Comparison of ENCODE assay signal across 39 cellular contexts in the genomic region with DNA sequence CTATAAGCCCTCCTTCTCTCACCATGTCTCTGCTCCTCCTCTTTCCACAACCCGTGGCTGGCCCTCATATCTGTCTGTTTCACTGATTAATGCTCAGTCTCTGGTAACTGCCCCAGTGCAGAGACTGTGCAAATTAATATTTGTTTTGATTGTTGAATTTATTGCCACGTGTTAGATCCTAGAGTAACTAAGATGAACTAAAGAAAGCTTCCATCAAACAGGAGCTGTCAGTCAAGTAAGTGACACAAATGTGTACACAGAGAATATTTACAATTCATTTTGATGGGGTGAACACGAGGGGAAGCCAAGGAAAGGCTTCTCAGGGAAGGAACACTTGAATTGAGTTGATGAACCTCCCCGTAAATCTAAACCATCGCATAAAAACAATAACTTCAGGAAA.
"Had no signal": no experiment of that assay in that cellular context is flagged by ENCODE, and none has a peak within 500 bp of the region (broad histone marks: within the 10 kb centered on the region; RNA-seq: fewer than 3 reads in every experiment).

No MANE protein-coding gene starts in this region.

- H3K36me3 Mint-ChIP-seq: activated CD8-positive, alpha-beta memory T cell treated with anti-CD3 and anti-CD28 coated beads, Interleukin-2, amount 10 ng/mL, durations not matched to agents 7 days and 5 days; activated naive CD4-positive, alpha-beta T cell treated with anti-CD3 and anti-CD28 coated beads, Interleukin-2, amount 50 U/mL, for 72 hours; activated naive CD8-positive, alpha-beta T cell treated with anti-CD3 and anti-CD28 coated beads for 36 hours had no signal

- H3K4me1 ChIP-seq: adrenal gland, body of pancreas had no signal

- ATAC-seq: activated CD4-positive, alpha-beta T cell treated with anti-CD3 and anti-CD28 coated beads for 36 hours; activated CD4-positive, CD25-positive, alpha-beta regulatory T cell treated with anti-CD3 and anti-CD28 coated beads, Interleukin-2, amount 50 U/mL, for 24 hours; activated CD8-positive, alpha-beta memory T cell treated with anti-CD3 and anti-CD28 coated beads, Interleukin-2, amount 10 ng/mL, durations not matched to agents 7 days and 5 days; activated CD8-positive, alpha-beta T cell treated with anti-CD3 and anti-CD28 coated beads, Interleukin-2, amount 10 ng/mL, durations not matched to agents 7 days and 5 days; activated naive CD4-positive, alpha-beta T cell treated with anti-CD3 and anti-CD28 coated beads, Interleukin-2, amount 50 U/mL, for 72 hours; body of pancreas; WTC11 had no signal

- H3K4me3 Mint-ChIP-seq: activated CD4-positive, alpha-beta memory T cell treated with anti-CD3 and anti-CD28 coated beads, Interleukin-2, amount 10 ng/mL, durations not matched to agents 7 days and 5 days; activated CD4-positive, alpha-beta T cell treated with anti-CD3 and anti-CD28 coated beads for 36 hours; activated CD4-positive, alpha-beta T cell treated with anti-CD3 and anti-CD28 coated beads, Interleukin-2, amount 10 ng/mL, durations not matched to agents 7 days and 5 days; activated CD8-positive, alpha-beta memory T cell treated with anti-CD3 and anti-CD28 coated beads, Interleukin-2, amount 10 ng/mL, durations not matched to agents 7 days and 5 days; activated CD8-positive, alpha-beta T cell treated with anti-CD3 and anti-CD28 coated beads, Interleukin-2, amount 10 ng/mL, durations not matched to agents 7 days and 5 days; activated naive CD4-positive, alpha-beta T cell treated with anti-CD3 and anti-CD28 coated beads for 36 hours; activated naive CD8-positive, alpha-beta T cell treated with anti-CD3 and anti-CD28 coated beads for 36 hours; activated T-cell treated with anti-CD3 and anti-CD28 coated beads, Interleukin-2, amount 50 U/mL, for 24 hours; central memory CD8-positive, alpha-beta T cell; T-helper 1 cell treated with Interleukin-12 subunit alpha and Interleukin-12 subunit beta and Interleukin-4 antibody, amounts not matched to agents 30 μg/mL and 1 μg/mL, for 36 hours; T-helper 2 cell treated with Interferon-gamma antibody and Interleukin-4, amounts not matched to agents 5 μg/mL and 100 μg/mL, for 36 hours; WTC11 had no signal

- H3K36me3 ChIP-seq: adrenal gland, cardiac muscle cell, WERI-Rb-1 had no signal

- DNase-seq: activated CD4-positive, alpha-beta memory T cell treated with anti-CD3 and anti-CD28 coated beads, Interleukin-2, amount 10 ng/mL, durations not matched to agents 7 days and 5 days; activated CD4-positive, alpha-beta T cell treated with anti-CD3 and anti-CD28 coated beads for 1 hour; activated CD4-positive, alpha-beta T cell treated with anti-CD3 and anti-CD28 coated beads for 36 hours; activated CD4-positive, alpha-beta T cell treated with anti-CD3 and anti-CD28 coated beads for 48 hours; activated CD4-positive, alpha-beta T cell treated with anti-CD3 and anti-CD28 coated beads, Interleukin-2, amount 10 ng/mL, durations not matched to agents 7 days and 5 days; activated CD4-positive, alpha-beta T cell treated with anti-CD3 and anti-CD28 coated beads, Interleukin-2, amount 50 U/mL, for 48 hours; activated CD4-positive, CD25-positive, alpha-beta regulatory T cell; activated CD8-positive, alpha-beta memory T cell treated with anti-CD3 and anti-CD28 coated beads for 24 hours; activated CD8-positive, alpha-beta memory T cell treated with anti-CD3 and anti-CD28 coated beads, Interleukin-2, amount 10 ng/mL, durations not matched to agents 7 days and 5 days; activated CD8-positive, alpha-beta memory T cell treated with anti-CD3 and anti-CD28 coated beads, Interleukin-2, amount 50 U/mL, for 48 hours; activated CD8-positive, alpha-beta T cell treated with anti-CD3 and anti-CD28 coated beads, Interleukin-2, amount 10 ng/mL, durations not matched to agents 7 days and 5 days; activated effector memory CD4-positive, alpha-beta T cell treated with Interleukin-2 at 50 U/mL for 16 hours; activated gamma-delta T cell; activated naive CD4-positive, alpha-beta T cell treated with anti-CD3 and anti-CD28 coated beads for 36 hours; activated naive CD4-positive, alpha-beta T cell treated with anti-CD3 and anti-CD28 coated beads, Interleukin-2, amount 50 U/mL, for 16 hours; activated naive CD8-positive, alpha-beta T cell treated with anti-CD3 and anti-CD28 coated beads for 36 hours; activated T-cell treated with anti-CD3 and anti-CD28 coated beads, Interleukin-2, amount 50 U/mL, for 24 hours; activated T-cell treated with anti-CD3 and anti-CD28 coated beads, Interleukin-2, amount 50 U/mL, for 48 hours; adrenal gland; amniotic stem cell; aorta; body of pancreas; caudate nucleus; cerebellar nuclear complex; T-helper 1 cell; T-helper 2 cell; T-helper 9 cell; WERI-Rb-1 had no signal

- H3K27ac ChIP-seq: adrenal gland, body of pancreas, cardiac muscle cell, WERI-Rb-1 had no signal

- H3K4me3 ChIP-seq: adrenal gland, body of pancreas, cardiac muscle cell had no signal

- H3K27me3 Mint-ChIP-seq: activated CD4-positive, alpha-beta memory T cell treated with anti-CD3 and anti-CD28 coated beads, Interleukin-2, amount 10 ng/mL, durations not matched to agents 7 days and 5 days; activated CD4-positive, alpha-beta T cell treated with anti-CD3 and anti-CD28 coated beads, Interleukin-2, amount 10 ng/mL, durations not matched to agents 7 days and 5 days had no signal

- H3K9me3 ChIP-seq: adrenal gland had no signal

- FAIRE-seq: astrocyte, bronchial epithelial cell, TTC549 had no signal

- H3K27me3 ChIP-seq: body of pancreas, cardiac muscle cell had no signal

- H3K27ac Mint-ChIP-seq: activated CD4-positive, alpha-beta memory T cell treated with anti-CD3 and anti-CD28 coated beads, Interleukin-2, amount 10 ng/mL, durations not matched to agents 7 days and 5 days; activated CD4-positive, alpha-beta T cell treated with anti-CD3 and anti-CD28 coated beads for 36 hours; activated CD4-positive, alpha-beta T cell treated with anti-CD3 and anti-CD28 coated beads, Interleukin-2, amount 10 ng/mL, durations not matched to agents 7 days and 5 days; activated CD8-positive, alpha-beta memory T cell treated with anti-CD3 and anti-CD28 coated beads, Interleukin-2, amount 10 ng/mL, durations not matched to agents 7 days and 5 days; activated CD8-positive, alpha-beta T cell treated with anti-CD3 and anti-CD28 coated beads, Interleukin-2, amount 10 ng/mL, durations not matched to agents 7 days and 5 days; activated naive CD4-positive, alpha-beta T cell treated with anti-CD3 and anti-CD28 coated beads for 36 hours; activated naive CD4-positive, alpha-beta T cell treated with anti-CD3 and anti-CD28 coated beads, Interleukin-2, amount 50 U/mL, for 72 hours; activated naive CD8-positive, alpha-beta T cell treated with anti-CD3 and anti-CD28 coated beads for 36 hours; activated T-cell treated with anti-CD3 and anti-CD28 coated beads, Interleukin-2, amount 50 U/mL, for 24 hours; activated T-helper 2 cell treated with anti-CD3 and anti-CD28 coated beads, Interferon-gamma antibody, Interleukin-2, Interleukin-4, amounts not matched to agents 10 μg/mL and 5 μg/mL and 100 μg/mL, durations not matched to agents 14 hours and 24 hours and 36 hours; T-helper 1 cell treated with Interleukin-12 subunit alpha and Interleukin-12 subunit beta and Interleukin-4 antibody, amounts not matched to agents 30 μg/mL and 1 μg/mL, for 36 hours; T-helper 2 cell treated with Interferon-gamma antibody and Interleukin-4, amounts not matched to agents 5 μg/mL and 100 μg/mL, for 36 hours; WTC11 had no signal

- H3K9me3 Mint-ChIP-seq: activated CD4-positive, alpha-beta T cell treated with anti-CD3 and anti-CD28 coated beads, Interleukin-2, amount 10 ng/mL, durations not matched to agents 7 days and 5 days; activated naive CD4-positive, alpha-beta T cell treated with anti-CD3 and anti-CD28 coated beads for 36 hours; activated naive CD4-positive, alpha-beta T cell treated with anti-CD3 and anti-CD28 coated beads, Interleukin-2, amount 50 U/mL, for 72 hours; activated T-cell treated with anti-CD3 and anti-CD28 coated beads, Interleukin-2, amount 50 U/mL, for 24 hours; central memory CD8-positive, alpha-beta T cell had no signal

- H3K4me1 Mint-ChIP-seq: activated CD4-positive, alpha-beta memory T cell treated with anti-CD3 and anti-CD28 coated beads, Interleukin-2, amount 10 ng/mL, durations not matched to agents 7 days and 5 days; activated CD4-positive, alpha-beta T cell treated with anti-CD3 and anti-CD28 coated beads for 36 hours; activated CD4-positive, alpha-beta T cell treated with anti-CD3 and anti-CD28 coated beads, Interleukin-2, amount 10 ng/mL, durations not matched to agents 7 days and 5 days; activated CD8-positive, alpha-beta memory T cell treated with anti-CD3 and anti-CD28 coated beads, Interleukin-2, amount 10 ng/mL, durations not matched to agents 7 days and 5 days; activated naive CD8-positive, alpha-beta T cell treated with anti-CD3 and anti-CD28 coated beads for 36 hours; central memory CD8-positive, alpha-beta T cell had no signal
